10 cellular contexts compared by ENCODE assay signal in genomic region chr21:35136586-35137254, GRCh38.
DNase-seq lines count a peak whose midpoint lies in the region; TF ChIP-seq lines count a peak whose summit lies in the region.
"Had no signal": no experiment of that assay in that cellular context is flagged by ENCODE, and none has a peak within 500 bp of the region (broad histone marks: within the 10 kb centered on the region; RNA-seq: fewer than 3 reads in every experiment).

No MANE protein-coding gene starts in this region.

- POLR2A ChIA-PET in RWPE1 (lab: Yijun Ruan, JAX; ENCODE audit: low non-redundant PET) = no interaction called here

- H3K27me3 ChIP-seq in GM23248 (replicated peaks; ENCODE audit: insufficient read depth) = no peaks in the 10 kb centered on the region

- H3K4me1 ChIP-seq in GM23248 (ENCODE audit: insufficient read depth) = peaks cover 27% of the 10 kb centered on the region

- no peaks in the 10 kb centered on the region for H3K36me3 Mint-ChIP-seq in progenitor cell of endocrine pancreas (ENCODE audit: insufficient read depth)

- peak overlapping the region; percentile 51 for H3K4me2 ChIP-seq in GM23248 (ENCODE audit: unreplicated experiment)

- no peaks in the 10 kb centered on the region for H3K36me3 ChIP-seq in GM23248 (ENCODE audit: low read depth)

- H3K9me3 Mint-ChIP-seq in progenitor cell of endocrine pancreas (ENCODE audit: low read depth) = no peaks in the 10 kb centered on the region

- no peaks in the 10 kb centered on the region for H3K79me2 ChIP-seq in GM23248 (ENCODE audit: insufficient read depth)

- no peaks in the 10 kb centered on the region for H3K27me3 Mint-ChIP-seq in progenitor cell of endocrine pancreas

- DNase-seq in GM23248 (peak; percentile 70), RWPE1 (ENCODE audit: low spot score) (peak; percentile 68), fibroblast of gingiva (ENCODE audit: low read depth) (peak; percentile 15), progenitor cell of endocrine pancreas (ENCODE audit: low spot score, unreplicated experiment) (no peak), SIG-M5 treated with dmso at 0.1 percent for 504 hours (lab: John Stamatoyannopoulos, UW; ENCODE audit: unreplicated experiment) (no peak), inferior parietal cortex (ENCODE audit: extremely low spot score) (no peak), NCI-H1417 treated with DMSO at 0.1 percent for 48 hours (lab: John Stamatoyannopoulos, UW) (no peak)
- DNase-seq in activated CD8-positive, alpha-beta memory T cell treated with anti-CD3 and anti-CD28 coated beads, Interleukin-2, amount 50 U/mL, for 48 hours = no peak
- DNase-seq: activated CD4-positive, alpha-beta T cell treated with anti-CD3 and anti-CD28 coated beads for 48 hours; amniotic stem cell had no signal

- H2AFZ ChIP-seq in GM23248 = peak overlapping the region; percentile 78

- H3K4me1 Mint-ChIP-seq in progenitor cell of endocrine pancreas (ENCODE audit: low read depth) = peaks cover 24% of the 10 kb centered on the region

- peak overlapping the region; percentile 6; the same call in 1 of the 2 replicates for H3K9ac ChIP-seq in GM23248

- no peaks in the 10 kb centered on the region for H3K9me2 ChIP-seq in GM23248 (ENCODE audit: insufficient read depth)

- no peak overlapping the region for H3K4me3 ChIP-seq in GM23248

- H4K20me1 ChIP-seq in GM23248 (ENCODE audit: insufficient read depth) = no peaks in the 10 kb centered on the region

- CTCF ChIA-PET in RWPE1 (lab: Yijun Ruan, JAX) = no interaction called here

- WGBS in GM23248 (ENCODE audit: low coverage in 1 of 2, low lambda C conversion rate in 2 of 2, missing lambda C conversion rate in 2 of 2), 2 experiments = 80 to 100% methylated on average over 1 of the region's 1 CpG

- in situ Hi-C loops in GM23248 (cut with MboI) = no loop called here

- TF ChIP-seq CTCF in RWPE1 (conservative IDR thresholded peaks at IDR 0.05; ENCODE audit: low read depth) (no peak), progenitor cell of endocrine pancreas (IDR thresholded peaks at IDR 0.05; ENCODE audit: unreplicated experiment) (no peak)

- no peak overlapping the region for H3K4me3 Mint-ChIP-seq in progenitor cell of endocrine pancreas (ENCODE audit: low read depth)

- H3F3A ChIP-seq in GM23248 (ENCODE audit: insufficient read depth) = 0 out of 2 replicates have a peak, but pooled peaks cover 5% of the 10 kb centered on the region

- H3K9me3 ChIP-seq in GM23248 (ENCODE audit: low read depth) = no peaks in the 10 kb centered on the region

- H3K27ac Mint-ChIP-seq in progenitor cell of endocrine pancreas = peak overlapping the region; percentile 93

- H3K27ac ChIP-seq in GM23248 = peak overlapping the region; percentile 49
- H3K27ac ChIP-seq in RWPE1 = peak overlapping the region; percentile 65

Comparison
In these comparisons a context has a peak if more than half of its experiments do, and no peak if none do; other contexts are left out.
1. DNase-seq: peak in GM23248 (single experiment), RWPE1 (single experiment) and fibroblast of gingiva (single experiment); none in progenitor cell of endocrine pancreas (single experiment), activated CD8-positive, alpha-beta memory T cell treated with anti-CD3 and anti-CD28 coated beads, Interleukin-2, amount 50 U/mL, for 48 hours (single experiment), SIG-M5 treated with dmso at 0.1 percent for 504 hours (single experiment), inferior parietal cortex (single experiment) and NCI-H1417 treated with DMSO at 0.1 percent for 48 hours (single experiment).